1 cellular context compared by ENCODE assay signal in the genomic region with DNA sequence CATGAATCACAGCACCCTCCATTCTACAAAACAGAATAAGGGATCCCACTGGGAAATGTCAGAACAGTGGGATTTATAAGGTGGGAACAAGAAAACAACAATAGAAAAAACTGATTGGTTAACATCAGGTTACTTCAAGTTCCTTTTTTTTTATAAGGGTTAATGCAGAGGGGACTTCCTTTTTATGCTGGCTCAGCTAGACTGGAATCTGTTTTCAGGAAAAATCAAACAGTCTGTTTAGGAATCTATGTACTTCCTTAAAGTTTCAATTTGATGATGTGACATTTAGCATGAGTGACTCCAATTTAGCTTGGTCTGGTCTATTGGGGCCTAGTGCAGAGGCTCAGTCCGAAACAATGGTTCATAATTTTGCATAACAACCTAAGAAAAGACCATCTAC.
A peak's percentile ranks its signal among the peaks of the same experiment; 100 is the strongest.
TF ChIP-seq lines count a peak whose summit lies in the region.

No MANE protein-coding gene starts in this region.

TF ChIP-seq in HepG2, 621 proteins besides CTCF, POLR2A, EP300 and RAD21 (continued from another document):
- TF ChIP-seq, protein P1, sequence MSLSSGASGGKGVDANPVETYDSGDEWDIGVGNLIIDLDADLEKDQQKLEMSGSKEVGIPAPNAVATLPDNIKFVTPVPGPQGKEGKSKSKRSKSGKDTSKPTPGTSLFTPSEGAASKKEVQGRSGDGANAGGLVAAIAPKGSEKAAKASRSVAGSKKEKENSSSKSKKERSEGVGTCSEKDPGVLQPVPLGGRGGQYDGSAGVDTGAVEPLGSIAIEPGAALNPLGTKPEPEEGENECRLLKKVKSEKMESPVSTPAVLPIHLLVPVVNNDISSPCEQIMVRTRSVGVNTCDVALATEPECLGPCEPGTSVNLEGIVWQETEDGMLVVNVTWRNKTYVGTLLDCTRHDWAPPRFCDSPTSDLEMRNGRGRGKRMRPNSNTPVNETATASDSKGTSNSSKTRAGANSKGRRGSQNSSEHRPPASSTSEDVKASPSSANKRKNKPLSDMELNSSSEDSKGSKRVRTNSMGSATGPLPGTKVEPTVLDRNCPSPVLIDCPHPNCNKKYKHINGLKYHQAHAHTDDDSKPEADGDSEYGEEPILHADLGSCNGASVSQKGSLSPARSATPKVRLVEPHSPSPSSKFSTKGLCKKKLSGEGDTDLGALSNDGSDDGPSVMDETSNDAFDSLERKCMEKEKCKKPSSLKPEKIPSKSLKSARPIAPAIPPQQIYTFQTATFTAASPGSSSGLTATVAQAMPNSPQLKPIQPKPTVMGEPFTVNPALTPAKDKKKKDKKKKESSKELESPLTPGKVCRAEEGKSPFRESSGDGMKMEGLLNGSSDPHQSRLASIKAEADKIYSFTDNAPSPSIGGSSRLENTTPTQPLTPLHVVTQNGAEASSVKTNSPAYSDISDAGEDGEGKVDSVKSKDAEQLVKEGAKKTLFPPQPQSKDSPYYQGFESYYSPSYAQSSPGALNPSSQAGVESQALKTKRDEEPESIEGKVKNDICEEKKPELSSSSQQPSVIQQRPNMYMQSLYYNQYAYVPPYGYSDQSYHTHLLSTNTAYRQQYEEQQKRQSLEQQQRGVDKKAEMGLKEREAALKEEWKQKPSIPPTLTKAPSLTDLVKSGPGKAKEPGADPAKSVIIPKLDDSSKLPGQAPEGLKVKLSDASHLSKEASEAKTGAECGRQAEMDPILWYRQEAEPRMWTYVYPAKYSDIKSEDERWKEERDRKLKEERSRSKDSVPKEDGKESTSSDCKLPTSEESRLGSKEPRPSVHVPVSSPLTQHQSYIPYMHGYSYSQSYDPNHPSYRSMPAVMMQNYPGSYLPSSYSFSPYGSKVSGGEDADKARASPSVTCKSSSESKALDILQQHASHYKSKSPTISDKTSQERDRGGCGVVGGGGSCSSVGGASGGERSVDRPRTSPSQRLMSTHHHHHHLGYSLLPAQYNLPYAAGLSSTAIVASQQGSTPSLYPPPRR (CRISPR knock-in tag; IDR thresholded peaks at IDR 0.05; ENCODE audit: borderline replicate concordance), result no peak
- TF ChIP-seq GABPA (IDR thresholded peaks at IDR 0.05; ENCODE audit: low read depth, low read length) (no peak), GABPA (CRISPR knock-in tag; IDR thresholded peaks at IDR 0.05; ENCODE audit: low read depth) (no peak), MAFF (IDR thresholded peaks at IDR 0.05; ENCODE audit: low read depth, low read length) (peak; percentile 40; the same call in 1 of the 2 replicates)
- TF ChIP-seq, protein P2, sequence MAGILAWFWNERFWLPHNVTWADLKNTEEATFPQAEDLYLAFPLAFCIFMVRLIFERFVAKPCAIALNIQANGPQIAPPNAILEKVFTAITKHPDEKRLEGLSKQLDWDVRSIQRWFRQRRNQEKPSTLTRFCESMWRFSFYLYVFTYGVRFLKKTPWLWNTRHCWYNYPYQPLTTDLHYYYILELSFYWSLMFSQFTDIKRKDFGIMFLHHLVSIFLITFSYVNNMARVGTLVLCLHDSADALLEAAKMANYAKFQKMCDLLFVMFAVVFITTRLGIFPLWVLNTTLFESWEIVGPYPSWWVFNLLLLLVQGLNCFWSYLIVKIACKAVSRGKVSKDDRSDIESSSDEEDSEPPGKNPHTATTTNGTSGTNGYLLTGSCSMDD (CRISPR knock-in tag; IDR thresholded peaks at IDR 0.05), result no peak
TF ChIP-seq in HepG2: peak in this region for 2.
